Comparison of ENCODE assay signal across 14 cellular contexts in genomic region chr12:124505001-124505818, GRCh38.
DNase-seq lines count a peak whose midpoint lies in the region; ATAC-seq and TF ChIP-seq lines count a peak whose summit lies in the region.
"Had no signal": no experiment of that assay in that cellular context is flagged by ENCODE, and none has a peak within 500 bp of the region (broad histone marks: within the 10 kb centered on the region; RNA-seq: fewer than 3 reads in every experiment).

No MANE protein-coding gene starts in this region.

- H3K4me1 ChIP-seq in H9 (ENCODE audit: insufficient read depth, low read length) (peaks cover 5% of the 10 kb centered on the region; the same call in 1 of the 2 replicates), Peyer's patch (peaks cover 0 to 66% (median 0%) of the 10 kb centered on the region in 4 donors), esophagus (ENCODE audit: control insufficient read depth in 2 of 2, insufficient read depth in 2 of 2, low read length in 1 of 2) (peaks cover 11 to 35% of the 10 kb centered on the region in 2 donors), gastrocnemius medialis (peaks cover 64 to 70% of the 10 kb centered on the region in 2 donors)

- H2BK120ac ChIP-seq in H9 (ENCODE audit: low read depth, low read length, poor library complexity, severe bottlenecking): no peak overlapping the region

- H3K56ac ChIP-seq in H9 (ENCODE audit: insufficient read length, low read depth, low read length): no peak overlapping the region

- no peak overlapping the region; the same call in 1 of the 2 replicates for H3K14ac ChIP-seq in H9 (ENCODE audit: insufficient read depth, low read length)

- no peaks in the 10 kb centered on the region for H3K23me2 ChIP-seq in H9 (ENCODE audit: insufficient read length, low read depth, low read length, poor library complexity, severe bottlenecking)

- no peaks in the 10 kb centered on the region for H3K27me3 ChIP-seq in H9 (ENCODE audit: insufficient read depth, low read length)
- no peaks in the 10 kb centered on the region for H3K27me3 ChIP-seq in Peyer's patch
- H3K27me3 ChIP-seq in esophagus (ENCODE audit: control insufficient read depth in 1 of 2, insufficient read depth in 2 of 2, low read length in 2 of 2): no peaks in the 10 kb centered on the region
- H3K27me3 ChIP-seq in gastrocnemius medialis: no peaks in the 10 kb centered on the region

- peaks cover 9% of the 10 kb centered on the region for H3K79me1 ChIP-seq in H9 (ENCODE audit: insufficient read depth, low read depth, low read length, poor library complexity, severe bottlenecking)

- H3K27me3 Mint-ChIP-seq in H9 (ENCODE audit: low read depth): no peaks in the 10 kb centered on the region
- H3K27me3 Mint-ChIP-seq in activated T-cell treated with anti-CD3 and anti-CD28 coated beads, Interleukin-2, amount 50 U/mL, for 72 hours (ENCODE audit: low read depth): no peaks in the 10 kb centered on the region
- H3K27me3 Mint-ChIP-seq: memory B cell had no signal

- H3K27ac ChIP-seq in H9 (ENCODE audit: insufficient read length, low read depth, low read length) (no peak overlapping the region), Peyer's patch (peak overlapping the region in 3 of 4 donors; percentile 53 to 78 (median 63)), esophagus (ENCODE audit: low read depth in 2 of 2, low read length in 1 of 2) (peak overlapping the region; percentile 67 to 72), gastrocnemius medialis (peak overlapping the region; percentile 7 to 98 (median 88))

- H3T11ph ChIP-seq in H9 (ENCODE audit: low read length): no peak overlapping the region

- intact Hi-C loops in gastrocnemius medialis (cut with DNase I; ENCODE audit: low total_unique reads): no loop called here

- no peak overlapping the region for H3K4ac ChIP-seq in H9 (ENCODE audit: low read depth, low read length)

- no peak overlapping the region for H4K91ac ChIP-seq in H9 (ENCODE audit: insufficient read length, low read depth, low read length)

- H3K9me3 Mint-ChIP-seq in H9: no peaks in the 10 kb centered on the region
- H3K9me3 Mint-ChIP-seq in activated T-cell treated with anti-CD3 and anti-CD28 coated beads, Interleukin-2, amount 50 U/mL, for 72 hours: no peaks in the 10 kb centered on the region

- H2BK20ac ChIP-seq in H9 (ENCODE audit: low read depth, low read length, poor library complexity, severe bottlenecking): no peak overlapping the region

- no peak overlapping the region for H2BK12ac ChIP-seq in H9 (ENCODE audit: insufficient read length, low read depth, low read length)

- TF ChIP-seq POLR2A in Peyer's patch (IDR thresholded peaks at IDR 0.05) (no peak), gastrocnemius medialis (IDR thresholded peaks at IDR 0.05) (no peak)

- in situ Hi-C loops in gastrocnemius medialis (cut with MboI; ENCODE audit: low sequenced_read_pairs in 4 of 4): loop anchor here in 1 of 4 donors (25.0 kb wide), 1 partner anchor 118 kb away; no protein-coding TSS in a partner anchor

- no peak overlapping the region for H2BK5ac ChIP-seq in H9 (ENCODE audit: insufficient read length, low read length)

- H4K20me1 ChIP-seq in H9 (ENCODE audit: control insufficient read depth, insufficient read depth, insufficient read length): no peaks in the 10 kb centered on the region

- H3K36me3 Mint-ChIP-seq in H9 (ENCODE audit: insufficient read depth in 1 of 3, low read depth in 3 of 3): peaks cover 4 to 6% (median 6%) of the 10 kb centered on the region in 3 experiments; a peak in 5 of 7 replicates
- no peaks in the 10 kb centered on the region for H3K36me3 Mint-ChIP-seq in activated T-cell treated with anti-CD3 and anti-CD28 coated beads, Interleukin-2, amount 50 U/mL, for 72 hours (ENCODE audit: insufficient read depth in 2 of 2)

- H3K4me3 ChIP-seq in Peyer's patch (no peak overlapping the region), esophagus (ENCODE audit: low read depth in 1 of 2, low read length in 2 of 2) (no peak overlapping the region), gastrocnemius medialis (no peak overlapping the region)
- H3K4me3 ChIP-seq: GM12878 had no signal

- H3K9ac ChIP-seq in H9 (ENCODE audit: extremely low read depth, insufficient read length, low read length): no peak overlapping the region
- H3K9ac ChIP-seq: parathyroid adenoma had no signal

- no peak overlapping the region for H3K23ac ChIP-seq in H9 (ENCODE audit: insufficient read length, low read depth, low read length)

- no peak overlapping the region for H4K5ac ChIP-seq in H9 (ENCODE audit: insufficient read length, low read depth, low read length)

- TF ChIP-seq CTCF in H9 (conservative IDR thresholded peaks at IDR 0.05) (no peak), Peyer's patch (IDR thresholded peaks at IDR 0.05) (no peak), gastrocnemius medialis (IDR thresholded peaks at IDR 0.05 in 4 of 5, conservative IDR thresholded peaks at IDR 0.05 in 1 of 5) (no peak)

- no peak overlapping the region for H2BK15ac ChIP-seq in H9 (ENCODE audit: low read depth, low read length)

- H3K9me3 ChIP-seq in H9 (ENCODE audit: control insufficient read depth, low read depth, low read length): no peaks in the 10 kb centered on the region
- no peaks in the 10 kb centered on the region for H3K9me3 ChIP-seq in Peyer's patch
- peaks cover 0 to 2% of the 10 kb centered on the region in 2 donors for H3K9me3 ChIP-seq in esophagus (ENCODE audit: control insufficient read depth in 2 of 2, insufficient read depth in 1 of 2, low read depth in 1 of 2, low read length in 1 of 2)
- no peaks in the 10 kb centered on the region for H3K9me3 ChIP-seq in gastrocnemius medialis

- H3K18ac ChIP-seq in H9 (ENCODE audit: insufficient read length, low read depth, low read length): no peak overlapping the region

- no CpG with 5 or more reads among the region's 22 CpGs for WGBS in H9 (ENCODE audit: extremely low coverage, insufficient read length, low lambda C conversion rate)
- 78 to 82% methylated on average over 22 of the region's 22 CpGs for WGBS in esophagus, 2 donors

- peaks cover 19% of the 10 kb centered on the region; the same call in 1 of the 2 replicates for H3K79me2 ChIP-seq in H9 (ENCODE audit: insufficient read depth, low read length)

- DNase-seq in H9 (no peak), Peyer's patch (no peak), gastrocnemius medialis (no peak)
- no peak for DNase-seq in activated T-cell treated with anti-CD3 and anti-CD28 coated beads, Interleukin-2, amount 50 U/mL, for 72 hours
- no peak for DNase-seq in activated effector memory CD4-positive, alpha-beta T cell treated with Interleukin-2 at 50 U/mL for 16 hours
- DNase-seq: activated CD4-positive, alpha-beta T cell treated with anti-CD3 and anti-CD28 coated beads, Interleukin-2, amount 50 U/mL, for 48 hours; activated effector memory CD4-positive, alpha-beta T cell treated with anti-CD3 and anti-CD28 coated beads, Interleukin-2, amount 50 U/mL, for 16 hours; C1 segment of cervical spinal cord had no signal

- no peak overlapping the region for H2AK5ac ChIP-seq in H9 (ENCODE audit: insufficient read length, low read length)

- H3K4me1 Mint-ChIP-seq in H9: peaks cover 64 to 91% of the 10 kb centered on the region in 2 experiments
- H3K4me1 Mint-ChIP-seq in activated T-cell treated with anti-CD3 and anti-CD28 coated beads, Interleukin-2, amount 50 U/mL, for 72 hours (ENCODE audit: low read depth): peaks cover 21% of the 10 kb centered on the region

- no peak overlapping the region for H4K8ac ChIP-seq in H9 (replicated peaks; ENCODE audit: insufficient read length, low read depth, low read length)

- H3K36me3 ChIP-seq in Peyer's patch: no peaks in the 10 kb centered on the region
- peaks cover 0 to 3% of the 10 kb centered on the region in 2 donors for H3K36me3 ChIP-seq in esophagus (ENCODE audit: control insufficient read depth in 2 of 2, insufficient read depth in 2 of 2, low read length in 1 of 2)
- H3K36me3 ChIP-seq in gastrocnemius medialis: no peaks in the 10 kb centered on the region

- no peak overlapping the region for H3K4me3 Mint-ChIP-seq in H9
- H3K4me3 Mint-ChIP-seq in activated T-cell treated with anti-CD3 and anti-CD28 coated beads, Interleukin-2, amount 50 U/mL, for 72 hours: no peak overlapping the region
- H3K4me3 Mint-ChIP-seq: memory B cell had no signal

- H3K27ac Mint-ChIP-seq in H9: peak overlapping the region; percentile 26 to 65 (median 35); a peak in 5 of 7 replicates
- H3K27ac Mint-ChIP-seq in activated T-cell treated with anti-CD3 and anti-CD28 coated beads, Interleukin-2, amount 50 U/mL, for 72 hours: no peak overlapping the region
- H3K27ac Mint-ChIP-seq: memory B cell had no signal

- H2AFZ ChIP-seq in H9 (ENCODE audit: low read length): no peak overlapping the region
- H2AFZ ChIP-seq: parathyroid adenoma had no signal

- ATAC-seq in gastrocnemius medialis (no peak), GM18868 (IDR thresholded peaks at IDR 0.05; ENCODE audit: unreplicated experiment) (no peak), GM21381 (IDR thresholded peaks at IDR 0.05; ENCODE audit: unreplicated experiment) (no peak)
- no peak for ATAC-seq in activated T-cell treated with anti-CD3 and anti-CD28 coated beads, Interleukin-2, amount 50 U/mL, for 72 hours (replicated peaks in 1 of 2)
- ATAC-seq: GM12878 had no signal

- no peak overlapping the region for H3K4me2 ChIP-seq in H9 (ENCODE audit: insufficient read depth, insufficient read length, low read length)
